ENCODE assay signal across 1 cellular context in genomic region chr5:154368041-154368800, GRCh38.
TF ChIP-seq lines count a peak whose summit lies in the region.

No MANE protein-coding gene starts in this region.

TF ChIP-seq in HepG2, 621 proteins besides CTCF, POLR2A, EP300 and RAD21 (continued from another document):
- TF ChIP-seq KDM4B (CRISPR knock-in tag; IDR thresholded peaks at IDR 0.05) (no peak), ZNF205 (CRISPR knock-in tag; IDR thresholded peaks at IDR 0.05) (no peak), ZNF740 (CRISPR knock-in tag; IDR thresholded peaks at IDR 0.05) (no peak), ZNF18 (CRISPR knock-in tag; IDR thresholded peaks at IDR 0.05; ENCODE audit: insufficient replicate concordance) (peak; percentile 54), ZNF577 (CRISPR knock-in tag; IDR thresholded peaks at IDR 0.05; ENCODE audit: borderline replicate concordance, low read depth) (no peak), ZNF879 (CRISPR knock-in tag; IDR thresholded peaks at IDR 0.05) (no peak), NFAT5 (CRISPR knock-in tag; IDR thresholded peaks at IDR 0.05) (no peak), ZNF350 (CRISPR knock-in tag; IDR thresholded peaks at IDR 0.05; ENCODE audit: borderline replicate concordance, low read depth) (no peak), CBFB (CRISPR knock-in tag; IDR thresholded peaks at IDR 0.05) (no peak), PHF21A (CRISPR knock-in tag; IDR thresholded peaks at IDR 0.05) (0 out of 2 replicates have a peak, but pooled peaks have one; percentile 11), TMF1 (CRISPR knock-in tag; IDR thresholded peaks at IDR 0.05; ENCODE audit: low read depth) (no peak), ERF (CRISPR knock-in tag; IDR thresholded peaks at IDR 0.05) (no peak), ZNF253 (CRISPR knock-in tag; IDR thresholded peaks at IDR 0.05; ENCODE audit: borderline replicate concordance) (no peak), ZNF839 (CRISPR knock-in tag; IDR thresholded peaks at IDR 0.05; ENCODE audit: borderline replicate concordance) (no peak), E2F1 (CRISPR knock-in tag; IDR thresholded peaks at IDR 0.05) (no peak), TEAD3 (CRISPR knock-in tag; optimal IDR thresholded peaks at IDR 0.05; ENCODE audit: borderline replicate concordance) (peak; percentile 74), ATF3 (CRISPR knock-in tag; IDR thresholded peaks at IDR 0.05) (peak; percentile 88; the same call in 1 of the 2 replicates), ATF7 (IDR thresholded peaks at IDR 0.05) (no peak), ATF7 (CRISPR knock-in tag; IDR thresholded peaks at IDR 0.05) (peak; percentile 25; the same call in 1 of the 2 replicates), THAP8 (CRISPR knock-in tag; IDR thresholded peaks at IDR 0.05; ENCODE audit: borderline replicate concordance) (no peak), MLLT10 (CRISPR knock-in tag; IDR thresholded peaks at IDR 0.05) (no peak), NFE2L2 (IDR thresholded peaks at IDR 0.05; ENCODE audit: low read length) (no peak; the same call in none of the 2 replicates), ZNF207 (IDR thresholded peaks at IDR 0.05; ENCODE audit: borderline replicate concordance) (no peak), ZNF841 (CRISPR knock-in tag; IDR thresholded peaks at IDR 0.05; ENCODE audit: borderline replicate concordance) (no peak), PAX8 (CRISPR knock-in tag; IDR thresholded peaks at IDR 0.05; ENCODE audit: borderline replicate concordance) (no peak), DR1 (CRISPR knock-in tag; IDR thresholded peaks at IDR 0.05) (no peak), RBFOX2 (IDR thresholded peaks at IDR 0.05; ENCODE audit: low read depth, low read length) (no peak), CENPBD1 (CRISPR knock-in tag; IDR thresholded peaks at IDR 0.05; ENCODE audit: borderline replicate concordance, low read depth) (no peak), BRF2 (CRISPR knock-in tag; IDR thresholded peaks at IDR 0.05) (no peak), ZSCAN12 (CRISPR knock-in tag; IDR thresholded peaks at IDR 0.05) (no peak), ZNF343 (CRISPR knock-in tag; IDR thresholded peaks at IDR 0.05) (no peak), MIER2 (CRISPR knock-in tag; IDR thresholded peaks at IDR 0.05) (no peak), ZNF333 (CRISPR knock-in tag; IDR thresholded peaks at IDR 0.05; ENCODE audit: borderline replicate concordance) (no peak), SMAD1 (CRISPR knock-in tag; IDR thresholded peaks at IDR 0.05; ENCODE audit: borderline replicate concordance, low read depth) (no peak)
TF ChIP-seq in HepG2: peak in this region for 17.
